In genomic region chr17:16052486-16052885, GRCh38 we compare ENCODE assay signal across 19 cellular contexts. TPM values are rescaled to one million over a fixed set of nuclear protein-coding genes. Genes with fewer than 3 reads are reported as not detected.
DNase-seq lines count a peak whose midpoint lies in the region; ATAC-seq and TF ChIP-seq lines count a peak whose summit lies in the region.
"Had no signal": no experiment of that assay in that cellular context is flagged by ENCODE, and none has a peak within 500 bp of the region (broad histone marks: within the 10 kb centered on the region; RNA-seq: fewer than 3 reads in every experiment).

No MANE protein-coding gene starts in this region.

- peaks cover 2% of the 10 kb centered on the region for H3K4me1 Mint-ChIP-seq in activated T-cell treated with anti-CD3 and anti-CD28 coated beads, Interleukin-2, amount 50 U/mL, for 72 hours (ENCODE audit: low read depth)
- H3K4me1 Mint-ChIP-seq in activated CD4-positive, alpha-beta memory T cell treated with anti-CD3 and anti-CD28 coated beads for 36 hours (ENCODE audit: low read depth), result peaks cover 3% of the 10 kb centered on the region

- intact Hi-C loops in activated CD4-positive, alpha-beta memory T cell treated with anti-CD3 and anti-CD28 coated beads for 36 hours (cut with micrococcal nuclease), result no loop called here

- no peaks in the 10 kb centered on the region for H3K9me3 Mint-ChIP-seq in activated T-cell treated with anti-CD3 and anti-CD28 coated beads, Interleukin-2, amount 50 U/mL, for 72 hours
- H3K9me3 Mint-ChIP-seq in activated CD4-positive, alpha-beta memory T cell treated with anti-CD3 and anti-CD28 coated beads for 36 hours, result no peaks in the 10 kb centered on the region
- H3K9me3 Mint-ChIP-seq: effector memory CD8-positive, alpha-beta T cell; stimulated activated effector memory CD8-positive, alpha-beta T cell treated with anti-CD3 and anti-CD28 coated beads, Interleukin-12 subunit alpha, Interleukin-12 subunit beta, amount 100 ng/mL, for 72 hours had no signal

- H3K27ac Mint-ChIP-seq in activated T-cell treated with anti-CD3 and anti-CD28 coated beads, Interleukin-2, amount 50 U/mL, for 72 hours, result peak overlapping the region; percentile 70
- H3K27ac Mint-ChIP-seq in activated CD4-positive, alpha-beta memory T cell treated with anti-CD3 and anti-CD28 coated beads for 36 hours, result peak overlapping the region; percentile 10
- H3K27ac Mint-ChIP-seq: stimulated activated effector memory CD8-positive, alpha-beta T cell treated with anti-CD3 and anti-CD28 coated beads, Interleukin-12 subunit alpha, Interleukin-12 subunit beta, amount 100 ng/mL, for 72 hours had no signal

- H3K4me3 Mint-ChIP-seq in activated T-cell treated with anti-CD3 and anti-CD28 coated beads, Interleukin-2, amount 50 U/mL, for 72 hours, result no peak overlapping the region
- H3K4me3 Mint-ChIP-seq in activated CD4-positive, alpha-beta memory T cell treated with anti-CD3 and anti-CD28 coated beads for 36 hours, result no peak overlapping the region
- H3K4me3 Mint-ChIP-seq: effector memory CD8-positive, alpha-beta T cell; stimulated activated effector memory CD8-positive, alpha-beta T cell treated with anti-CD3 and anti-CD28 coated beads, Interleukin-12 subunit alpha, Interleukin-12 subunit beta, amount 100 ng/mL, for 72 hours had no signal

- H3K27ac ChIP-seq in epithelial cell of prostate (peak overlapping the region; percentile 23), Peyer's patch (no peak overlapping the region)
- H3K27ac ChIP-seq: BLaER1 had no signal

- H3K36me3 ChIP-seq in Peyer's patch, result peaks cover 0 to 90% (median 0%) of the 10 kb centered on the region in 3 donors

- TF ChIP-seq POLR2A in Peyer's patch (IDR thresholded peaks at IDR 0.05), result no peak

- DNase-seq in activated T-cell treated with anti-CD3 and anti-CD28 coated beads, Interleukin-2, amount 50 U/mL, for 72 hours, result no peak
- no peak for DNase-seq in activated T-cell treated with anti-CD3 and anti-CD28 coated beads, Interleukin-2, amount 50 U/mL, for 1 hour
- DNase-seq in activated CD4-positive, alpha-beta memory T cell treated with anti-CD3 and anti-CD28 coated beads for 36 hours, result no peak
- no peak for DNase-seq in epithelial cell of prostate (ENCODE audit: low read depth, low spot score)
- peak; percentile 8 for DNase-seq in non-pigmented ciliary epithelial cell (ENCODE audit: low read depth)
- no peak for DNase-seq in amniotic stem cell (lab: John Stamatoyannopoulos, UW)
- DNase-seq in Peyer's patch, result no peak
- DNase-seq: cerebellar nuclear complex; effector memory CD8-positive, alpha-beta T cell; heart right ventricle; NCI-H1417; NCI-H524 treated with DMSO at 0.1 percent for 48 hours; T-helper 9 cell had no signal

- no peaks in the 10 kb centered on the region for H3K4me1 ChIP-seq in Peyer's patch
- H3K4me1 ChIP-seq: BLaER1 had no signal

- H3K4me3 ChIP-seq in Peyer's patch, result no peak overlapping the region
- H3K4me3 ChIP-seq: BLaER1, heart right ventricle had no signal

- H3K27me3 ChIP-seq in Peyer's patch, result no peaks in the 10 kb centered on the region
- H3K27me3 ChIP-seq: BLaER1, heart right ventricle had no signal

- POLR2A ChIA-PET in activated CD4-positive, alpha-beta memory T cell treated with anti-CD3 and anti-CD28 coated beads for 36 hours (lab: Charles Lee), result no interaction called here

- CTCF ChIA-PET in activated CD4-positive, alpha-beta memory T cell treated with anti-CD3 and anti-CD28 coated beads for 36 hours (lab: Charles Lee), result no interaction called here

- peaks cover 16 to 40% of the 10 kb centered on the region in 2 donors for H3K36me3 Mint-ChIP-seq in activated T-cell treated with anti-CD3 and anti-CD28 coated beads, Interleukin-2, amount 50 U/mL, for 72 hours (ENCODE audit: insufficient read depth in 2 of 2)
- peaks cover 52% of the 10 kb centered on the region for H3K36me3 Mint-ChIP-seq in activated CD4-positive, alpha-beta memory T cell treated with anti-CD3 and anti-CD28 coated beads for 36 hours

- TF ChIP-seq CTCF in Peyer's patch (IDR thresholded peaks at IDR 0.05), result no peak

- no peak for ATAC-seq in activated T-cell treated with anti-CD3 and anti-CD28 coated beads, Interleukin-2, amount 50 U/mL, for 72 hours (replicated peaks in 1 of 2)
- ATAC-seq in HG02623 (IDR thresholded peaks at IDR 0.05; ENCODE audit: unreplicated experiment), result no peak
- ATAC-seq: activated CD4-positive, CD25-positive, alpha-beta regulatory T cell treated with anti-CD3 and anti-CD28 coated beads, Interleukin-2, amount 50 U/mL, for 24 hours; effector memory CD8-positive, alpha-beta T cell; sciatic nerve; SK-N-SH treated with all-trans-retinoic acid at 6 μM for 48 hours; stimulated activated effector memory CD8-positive, alpha-beta T cell treated with anti-CD3 and anti-CD28 coated beads, Interleukin-12 subunit alpha, Interleukin-12 subunit beta, amount 100 ng/mL, for 72 hours had no signal

- no peaks in the 10 kb centered on the region for H3K9me3 ChIP-seq in Peyer's patch
- H3K9me3 ChIP-seq: BLaER1 had no signal

- H3K27me3 Mint-ChIP-seq in activated T-cell treated with anti-CD3 and anti-CD28 coated beads, Interleukin-2, amount 50 U/mL, for 72 hours (ENCODE audit: low read depth), result no peaks in the 10 kb centered on the region
- H3K27me3 Mint-ChIP-seq in activated CD4-positive, alpha-beta memory T cell treated with anti-CD3 and anti-CD28 coated beads for 36 hours, result no peaks in the 10 kb centered on the region
- H3K27me3 Mint-ChIP-seq: effector memory CD8-positive, alpha-beta T cell had no signal

RNA-seq across cellular contexts. Expression of gene TTC19, which starts 52.9 kb away (rescaled TPM):
- 10 to 100 TPM; 33.6 to 37.5 TPM for total RNA-seq in activated T-cell treated with anti-CD3 and anti-CD28 coated beads, Interleukin-2, amount 50 U/mL, for 72 hours
- 10 to 100 TPM; 21.0 to 22.6 TPM for total RNA-seq in activated CD4-positive, alpha-beta memory T cell treated with anti-CD3 and anti-CD28 coated beads for 36 hours
- total RNA-seq in Peyer's patch, result 100 to 1,000 TPM in 1 of 4 donors, 10 to 100 TPM in 3; 75.1 to 130 (median 92.0) TPM

RNA-seq across cellular contexts. Expression of gene ZSWIM7, which starts 53.0 kb away (rescaled TPM):
- 10 to 100 TPM; 14.2 to 14.6 TPM for total RNA-seq in activated T-cell treated with anti-CD3 and anti-CD28 coated beads, Interleukin-2, amount 50 U/mL, for 72 hours
- total RNA-seq in activated CD4-positive, alpha-beta memory T cell treated with anti-CD3 and anti-CD28 coated beads for 36 hours, result 10 to 100 TPM; 11.2 to 12.0 TPM
- total RNA-seq in Peyer's patch, result 10 to 100 TPM in 3 of 4 donors, 1 to 10 TPM in 1; 7.7 to 21.5 (median 12.9) TPM
